In the genomic region with DNA sequence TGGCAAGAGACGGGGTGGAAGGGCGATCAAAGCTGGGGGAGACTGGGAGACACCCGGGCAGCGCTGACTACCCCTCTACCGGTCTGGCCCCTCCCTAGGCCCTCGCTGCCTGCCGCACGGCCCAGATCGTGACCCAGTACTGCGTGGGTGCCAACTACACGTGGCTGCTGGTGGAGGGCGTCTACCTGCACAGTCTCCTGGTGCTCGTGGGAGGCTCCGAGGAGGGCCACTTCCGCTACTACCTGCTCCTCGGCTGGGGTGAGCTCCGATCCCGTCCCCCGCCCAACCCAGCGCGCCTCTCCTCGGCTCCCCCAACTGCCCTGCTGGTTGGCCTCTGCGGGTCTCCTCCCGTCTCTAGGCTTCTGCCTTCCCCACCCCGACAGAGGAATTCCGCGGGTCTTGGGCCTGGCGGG, we compare ENCODE assay signal across 1 cellular context.
TF ChIP-seq lines count a peak whose summit lies in the region.

No MANE protein-coding gene starts in this region.

TF ChIP-seq in Ishikawa, 13 proteins besides CTCF, POLR2A, EP300 and RAD21 (continued from another document):
- TF ChIP-seq REST (IDR thresholded peaks at IDR 0.05; ENCODE audit: low read depth) (no peak), CEBPB (IDR thresholded peaks at IDR 0.05) (no peak), TCF12 (IDR thresholded peaks at IDR 0.05; ENCODE audit: low read depth) (no peak)
